8 cellular contexts compared by ENCODE assay signal in genomic region chr12:78229491-78230209, GRCh38.
DNase-seq lines count a peak whose midpoint lies in the region; ATAC-seq and TF ChIP-seq lines count a peak whose summit lies in the region.

No MANE protein-coding gene starts in this region.

- H3K4me3 ChIP-seq in breast epithelium: no peak overlapping the region

- DNase-seq in MCF 10A (ENCODE audit: unreplicated experiment) (peak; percentile 58), breast epithelium (ENCODE audit: low spot score in 2 of 2) (no peak), HS-5 (ENCODE audit: low read depth) (peak; percentile 48), SK-N-DZ (ENCODE audit: low spot score) (peak; percentile 58), germinal center (ENCODE audit: low spot score) (peak; percentile 9), T-cell (no peak)
- peak; percentile 14 for DNase-seq in stimulated activated naive CD8-positive, alpha-beta T cell treated with anti-CD3 and anti-CD28 coated beads, Interleukin-15, Interleukin-2, amounts not matched to agents 100 U/mL and 50 U/mL, for 24 hours

- H3K4me1 Mint-ChIP-seq in MCF 10A (ENCODE audit: insufficient read depth, unreplicated experiment): no peaks in the 10 kb centered on the region
- no peaks in the 10 kb centered on the region for H3K4me1 Mint-ChIP-seq in T-cell

- H3K27ac Mint-ChIP-seq in MCF 10A (ENCODE audit: low read depth, unreplicated experiment) (no peak overlapping the region), T-cell (no peak overlapping the region)

- TF ChIP-seq POLR2A in breast epithelium (IDR thresholded peaks at IDR 0.05): no peak

- peak; percentile 92 for ATAC-seq in GM21619 (IDR thresholded peaks at IDR 0.05; ENCODE audit: unreplicated experiment)
- no peak for ATAC-seq in stimulated activated naive CD8-positive, alpha-beta T cell treated with anti-CD3 and anti-CD28 coated beads, Interleukin-15, Interleukin-2, amounts not matched to agents 100 U/mL and 50 U/mL, for 24 hours
- ATAC-seq in T-cell (replicated peaks in 1 of 4): no peak

- H3K4me3 Mint-ChIP-seq in MCF 10A (ENCODE audit: unreplicated experiment) (no peak overlapping the region), T-cell (no peak overlapping the region)

- no peaks in the 10 kb centered on the region for H3K4me1 ChIP-seq in breast epithelium

- no peaks in the 10 kb centered on the region for H3K9me3 Mint-ChIP-seq in MCF 10A (ENCODE audit: unreplicated experiment)
- peaks cover 0 to 4% (median 3%) of the 10 kb centered on the region in 3 donors for H3K9me3 Mint-ChIP-seq in T-cell

- no peaks in the 10 kb centered on the region for H3K27me3 ChIP-seq in breast epithelium

- BruUV-seq in MCF 10A (replicated peaks; lab: Mats Ljungman, UMichigan): no TSS peak

- H3K27ac ChIP-seq in breast epithelium: no peak overlapping the region

- H3K9me3 ChIP-seq in breast epithelium: peaks cover 0 to 7% of the 10 kb centered on the region in 2 donors

- H3K27me3 Mint-ChIP-seq in MCF 10A (ENCODE audit: insufficient read depth, unreplicated experiment) (no peaks in the 10 kb centered on the region), T-cell (no peaks in the 10 kb centered on the region)

- H3K36me3 Mint-ChIP-seq in MCF 10A (ENCODE audit: insufficient read depth, unreplicated experiment): no peaks in the 10 kb centered on the region
- H3K36me3 Mint-ChIP-seq in T-cell: no peaks in the 10 kb centered on the region

- CTCF ChIA-PET in MCF 10A (lab: Yijun Ruan, JAX) (interaction anchor here (0.6 to 1.2 kb wide), 6 partner anchors 10 to 69 kb away, joined by 3 to 4 read pairs (median 3); no protein-coding TSS in a partner anchor), T-cell (lab: Charles Lee) (no interaction called here)

- POLR2A ChIA-PET in MCF 10A (lab: Yijun Ruan, JAX) (no interaction called here), T-cell (lab: Charles Lee) (no interaction called here)

- TF ChIP-seq CTCF in MCF 10A (IDR thresholded peaks at IDR 0.05; ENCODE audit: unreplicated experiment): peak; percentile 50
- TF ChIP-seq CTCF in breast epithelium (IDR thresholded peaks at IDR 0.05): no peak

- intact Hi-C loops in MCF 10A (cut with micrococcal nuclease): no loop called here
- intact Hi-C loops in breast epithelium (cut with DNase I; ENCODE audit: low total_unique reads): no loop called here

- H3K36me3 ChIP-seq in breast epithelium: no peaks in the 10 kb centered on the region

Comparison
In these comparisons a context has a peak if more than half of its experiments do, and no peak if none do; other contexts are left out.
1. DNase-seq: peak in MCF 10A (single experiment), HS-5 (single experiment), SK-N-DZ (single experiment), germinal center (single experiment) and stimulated activated naive CD8-positive, alpha-beta T cell treated with anti-CD3 and anti-CD28 coated beads, Interleukin-15, Interleukin-2, amounts not matched to agents 100 U/mL and 50 U/mL, for 24 hours (single experiment); none in breast epithelium (0 of 2) and T-cell (0 of 34).